In genomic region chr13:27981006-27981708, GRCh38 we compare ENCODE assay signal across 19 cellular contexts. TPM values are rescaled to one million over a fixed set of nuclear protein-coding genes. Genes with fewer than 3 reads are reported as not detected.
DNase-seq lines count a peak whose midpoint lies in the region; ATAC-seq, FAIRE-seq and TF ChIP-seq lines count a peak whose summit lies in the region.
"Had no signal": no experiment of that assay in that cellular context is flagged by ENCODE, and none has a peak within 500 bp of the region (broad histone marks: within the 10 kb centered on the region; RNA-seq: fewer than 3 reads in every experiment).

No MANE protein-coding gene starts in this region.

- H3K4me1 Mint-ChIP-seq in T-helper 17 cell: peaks cover 19% of the 10 kb centered on the region

- in situ Hi-C loops in GM13976 (cut with MboI; ENCODE audit: low sequenced_read_pairs, unreplicated experiment): loop anchor here (5.0 kb wide), 1 partner anchor 154 kb away; no protein-coding TSS in a partner anchor

- H3K9me2 ChIP-seq in Karpas-422 (replicated peaks; ENCODE audit: insufficient read depth, low read length): no peaks in the 10 kb centered on the region

- no peak for TF ChIP-seq CTCF in GM13976 (IDR thresholded peaks at IDR 0.05; ENCODE audit: borderline replicate concordance, control extremely low read depth, extremely low read depth, insufficient read depth, missing control alignments)

- peaks cover 76% of the 10 kb centered on the region for H3K27me3 Mint-ChIP-seq in T-helper 17 cell

- no peak overlapping the region for H2AFZ ChIP-seq in Karpas-422 (ENCODE audit: low read length)

- peaks cover 8% of the 10 kb centered on the region for H3K36me3 Mint-ChIP-seq in T-helper 17 cell (ENCODE audit: low read depth)
- H3K36me3 Mint-ChIP-seq: CD8-positive, alpha-beta T cell had no signal

- DNase-seq in GM13976 (ENCODE audit: low spot score) (peak; percentile 6), T-helper 17 cell (no peak), islet precursor cell (peak; percentile 37), small intestine (no peak), caudate nucleus (lab: John Stamatoyannopoulos, UW) (no peak), Karpas-422 (no peak)
- DNase-seq in activated CD4-positive, alpha-beta T cell treated with anti-CD3 and anti-CD28 coated beads for 4 hours: no peak
- DNase-seq: CD8-positive, alpha-beta T cell; KBM-7; NCI-H1048; NCI-H1694; NCI-H345; NCI-H526 treated with DMSO at 0.1 percent for 48 hours had no signal

- no peak overlapping the region for H3K9ac ChIP-seq in Karpas-422 (ENCODE audit: low read length)

- H3K4me1 ChIP-seq in small intestine (ENCODE audit: control insufficient read depth in 2 of 2, insufficient read depth in 1 of 2, low read depth in 1 of 2, low read length in 1 of 2) (no peaks in the 10 kb centered on the region), Karpas-422 (ENCODE audit: low read length) (no peaks in the 10 kb centered on the region)

- H3K27me3 ChIP-seq in small intestine (ENCODE audit: control insufficient read depth in 2 of 2, insufficient read depth in 2 of 2, low read length in 2 of 2): peaks cover 0 to 38% of the 10 kb centered on the region in 2 donors
- H3K27me3 ChIP-seq in Karpas-422 (ENCODE audit: low read length): no peaks in the 10 kb centered on the region

- no peak for FAIRE-seq in small intestine (lab: Jason Lieb, UNC)
- FAIRE-seq: HTR-8/SVneo had no signal

- H3K36me3 ChIP-seq in small intestine (ENCODE audit: control insufficient read depth in 2 of 2, insufficient read depth in 2 of 2, low read length in 2 of 2) (no peaks in the 10 kb centered on the region), Karpas-422 (ENCODE audit: insufficient read depth, low read length) (no peaks in the 10 kb centered on the region)

- H3K27ac ChIP-seq in small intestine (ENCODE audit: low read depth in 1 of 2, low read length in 1 of 2) (peak overlapping the region; percentile 94 to 97), caudate nucleus (ENCODE audit: low read depth, low read length) (no peak overlapping the region), Karpas-422 (ENCODE audit: low read length) (no peak overlapping the region)
- H3K27ac ChIP-seq: RWPE1 had no signal

- H3K9me3 ChIP-seq in T-helper 17 cell (ENCODE audit: control insufficient read depth, low read length, poor library complexity, severe bottlenecking) (no peaks in the 10 kb centered on the region), small intestine (ENCODE audit: control insufficient read depth, low read depth) (no peaks in the 10 kb centered on the region), Karpas-422 (ENCODE audit: low read length) (no peaks in the 10 kb centered on the region)

- H3K79me2 ChIP-seq in Karpas-422 (ENCODE audit: low read length): no peaks in the 10 kb centered on the region

- no peak overlapping the region for H3K4me2 ChIP-seq in Karpas-422 (ENCODE audit: low read depth, low read length, poor library complexity, severe bottlenecking)

- H3K27ac Mint-ChIP-seq in T-helper 17 cell: no peak overlapping the region
- H3K27ac Mint-ChIP-seq: CD8-positive, alpha-beta T cell had no signal

- ATAC-seq in T-helper 17 cell (no peak), HG03039 (IDR thresholded peaks at IDR 0.05; ENCODE audit: unreplicated experiment) (no peak)
- ATAC-seq: CD8-positive, alpha-beta T cell had no signal

- 6 to 24% (median 15%) methylated on average over 10 to 11 of the region's 11 CpGs for WGBS in small intestine, 3 donors

- H4K20me1 ChIP-seq in Karpas-422 (ENCODE audit: insufficient read depth, low read depth, low read length): no peaks in the 10 kb centered on the region

- peak overlapping the region; percentile 59 for H3K4me3 Mint-ChIP-seq in T-helper 17 cell
- H3K4me3 Mint-ChIP-seq: CD8-positive, alpha-beta T cell had no signal

- peak overlapping the region in 1 of 2 donors; percentile 84 for H3K4me3 ChIP-seq in small intestine (ENCODE audit: low read depth in 1 of 2, low read length in 2 of 2)
- H3K4me3 ChIP-seq in Karpas-422 (ENCODE audit: low read length): no peak overlapping the region

RNA-seq across cellular contexts. Expression of gene URAD, which starts 7.3 kb away (rescaled TPM):
- not detected for total RNA-seq in T-helper 17 cell
- polyA plus RNA-seq in small intestine: 10 to 100 TPM; 12.5 to 51.3 (median 16.8) TPM
- not detected in 2 replicates for total RNA-seq in Karpas-422 (2014; rRNA removed; shearing (Covaris generic); ENCODE audit: low replicate concordance)
- total RNA-seq: CD8-positive, alpha-beta T cell; M059J; OCI-LY7 had no signal
- polyA plus RNA-seq: BJ had no signal

RNA-seq across cellular contexts. Expression of gene CDX2, which starts 12.0 kb away (rescaled TPM):
- total RNA-seq in T-helper 17 cell: not detected
- polyA plus RNA-seq in small intestine: 10 to 100 TPM; 66.2 to 94.2 (median 92.5) TPM
- not detected in 2 replicates for total RNA-seq in Karpas-422 (2014; rRNA removed; shearing (Covaris generic); ENCODE audit: low replicate concordance)
- total RNA-seq: CD8-positive, alpha-beta T cell; M059J; OCI-LY7 had no signal
- polyA plus RNA-seq: BJ had no signal

Comparison
In these comparisons a context has a peak if more than half of its experiments do, and no peak if none do; other contexts are left out.
1. DNase-seq: peak in GM13976 (single experiment) and islet precursor cell (single experiment); none in T-helper 17 cell (0 of 3), small intestine (single experiment), activated CD4-positive, alpha-beta T cell treated with anti-CD3 and anti-CD28 coated beads for 4 hours (0 of 2), caudate nucleus (0 of 61) and Karpas-422 (single experiment).
2. H3K27ac ChIP-seq: peak in small intestine (2 of 2); none in caudate nucleus (single experiment) and Karpas-422 (single experiment).